ENCODE assay signal across 1 cellular context in the genomic region with DNA sequence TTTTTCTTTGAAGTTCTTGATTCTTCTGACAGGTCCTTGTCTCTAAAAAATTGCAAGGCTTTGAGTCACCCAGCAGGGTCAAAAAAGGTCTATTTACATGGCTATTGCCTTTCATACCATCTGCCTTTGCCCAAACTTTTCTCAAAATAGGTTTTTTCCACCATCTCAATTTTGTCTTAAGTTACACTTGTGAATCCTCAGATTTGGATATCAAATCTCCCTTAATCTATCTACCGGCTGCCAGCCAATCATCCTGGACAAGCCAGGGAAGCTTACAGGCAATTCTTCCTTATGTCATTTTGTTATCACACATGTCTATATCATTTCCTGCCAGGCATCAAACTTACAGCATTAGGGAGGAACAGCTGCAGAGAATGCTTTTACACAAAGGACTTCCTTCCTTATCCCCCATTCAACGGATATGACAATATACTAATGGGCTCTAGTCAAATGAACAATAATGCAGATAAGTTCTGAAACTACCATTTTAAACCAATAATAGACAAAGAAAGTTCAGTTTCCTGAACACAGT.
TF ChIP-seq lines count a peak whose summit lies in the region.

No MANE protein-coding gene starts in this region.

TF ChIP-seq in GM12878, 131 proteins besides CTCF, POLR2A, EP300 and RAD21 (continued from another document):
- TF ChIP-seq, protein P1, sequence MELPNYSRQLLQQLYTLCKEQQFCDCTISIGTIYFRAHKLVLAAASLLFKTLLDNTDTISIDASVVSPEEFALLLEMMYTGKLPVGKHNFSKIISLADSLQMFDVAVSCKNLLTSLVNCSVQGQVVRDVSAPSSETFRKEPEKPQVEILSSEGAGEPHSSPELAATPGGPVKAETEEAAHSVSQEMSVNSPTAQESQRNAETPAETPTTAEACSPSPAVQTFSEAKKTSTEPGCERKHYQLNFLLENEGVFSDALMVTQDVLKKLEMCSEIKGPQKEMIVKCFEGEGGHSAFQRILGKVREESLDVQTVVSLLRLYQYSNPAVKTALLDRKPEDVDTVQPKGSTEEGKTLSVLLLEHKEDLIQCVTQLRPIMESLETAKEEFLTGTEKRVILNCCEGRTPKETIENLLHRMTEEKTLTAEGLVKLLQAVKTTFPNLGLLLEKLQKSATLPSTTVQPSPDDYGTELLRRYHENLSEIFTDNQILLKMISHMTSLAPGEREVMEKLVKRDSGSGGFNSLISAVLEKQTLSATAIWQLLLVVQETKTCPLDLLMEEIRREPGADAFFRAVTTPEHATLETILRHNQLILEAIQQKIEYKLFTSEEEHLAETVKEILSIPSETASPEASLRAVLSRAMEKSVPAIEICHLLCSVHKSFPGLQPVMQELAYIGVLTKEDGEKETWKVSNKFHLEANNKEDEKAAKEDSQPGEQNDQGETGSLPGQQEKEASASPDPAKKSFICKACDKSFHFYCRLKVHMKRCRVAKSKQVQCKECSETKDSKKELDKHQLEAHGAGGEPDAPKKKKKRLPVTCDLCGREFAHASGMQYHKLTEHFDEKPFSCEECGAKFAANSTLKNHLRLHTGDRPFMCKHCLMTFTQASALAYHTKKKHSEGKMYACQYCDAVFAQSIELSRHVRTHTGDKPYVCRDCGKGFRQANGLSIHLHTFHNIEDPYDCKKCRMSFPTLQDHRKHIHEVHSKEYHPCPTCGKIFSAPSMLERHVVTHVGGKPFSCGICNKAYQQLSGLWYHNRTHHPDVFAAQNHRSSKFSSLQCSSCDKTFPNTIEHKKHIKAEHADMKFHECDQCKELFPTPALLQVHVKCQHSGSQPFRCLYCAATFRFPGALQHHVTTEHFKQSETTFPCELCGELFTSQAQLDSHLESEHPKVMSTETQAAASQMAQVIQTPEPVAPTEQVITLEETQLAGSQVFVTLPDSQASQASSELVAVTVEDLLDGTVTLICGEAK (IDR thresholded peaks at IDR 0.05; ENCODE audit: borderline replicate concordance) = peak; percentile 50; the same call in 1 of the 2 replicates
- TF ChIP-seq CBX5 (IDR thresholded peaks at IDR 0.05; ENCODE audit: low read depth) (no peak), ATF7 (IDR thresholded peaks at IDR 0.05; ENCODE audit: low read depth) (peak; percentile 46; the same call in 1 of the 2 replicates), IKZF2 (IDR thresholded peaks at IDR 0.05) (peak in 1 of 2 experiments; percentile 29; a peak in 1 of 4 replicates), NFIC (IDR thresholded peaks at IDR 0.05; ENCODE audit: low read depth, low read length) (0 out of 2 replicates have a peak, but pooled peaks have one; percentile 34), BMI1 (IDR thresholded peaks at IDR 0.05; ENCODE audit: borderline replicate concordance) (no peak)
